Comparison of ENCODE assay signal across 8 cellular contexts in the genomic region with DNA sequence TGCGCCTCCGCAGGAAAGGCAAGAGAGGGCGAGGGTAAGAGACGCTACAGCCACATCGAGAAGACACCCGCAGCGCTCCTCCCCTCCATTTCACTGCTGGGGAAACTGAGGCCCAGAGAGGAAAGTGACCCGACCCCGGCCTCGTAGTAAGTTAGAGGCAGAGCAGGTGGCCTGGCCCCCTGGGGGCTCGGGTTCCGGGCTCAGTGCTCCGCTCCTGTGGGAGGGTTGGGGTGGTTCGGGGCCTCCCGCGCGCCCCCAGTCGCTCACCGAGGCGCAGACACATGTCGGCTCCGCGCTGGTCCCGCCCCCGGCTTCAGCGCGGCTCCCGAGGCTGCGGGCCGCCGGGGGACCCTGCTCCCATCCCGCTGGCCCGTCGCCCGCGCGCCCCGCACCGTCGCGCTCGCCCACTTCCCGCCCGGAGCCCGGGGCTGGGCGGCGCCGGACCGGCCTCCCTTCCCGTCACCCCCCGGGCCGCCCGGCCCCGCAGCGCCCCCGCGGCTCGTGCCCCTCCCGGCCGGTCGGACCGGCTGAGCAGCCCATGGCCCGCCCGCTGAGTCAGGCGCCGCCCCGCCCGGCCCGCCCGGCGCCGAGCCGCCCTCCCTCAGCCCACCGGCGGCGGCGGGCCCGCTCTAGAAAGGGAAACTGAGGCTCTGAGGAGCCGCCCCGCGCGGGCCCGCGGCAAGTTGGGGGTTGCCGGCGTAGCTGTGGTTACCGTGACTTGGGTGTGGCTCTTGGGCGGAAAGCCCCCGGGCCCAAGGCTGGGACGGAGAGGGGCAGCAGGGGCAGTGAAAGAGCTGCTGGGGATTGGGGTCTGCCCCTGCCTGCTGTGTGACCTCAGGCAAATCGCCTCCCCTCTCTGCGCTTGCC. TPM values are rescaled to one million over a fixed set of nuclear protein-coding genes. Genes with fewer than 3 reads are reported as not detected.
DNase-seq lines count a peak whose midpoint lies in the region; ATAC-seq and TF ChIP-seq lines count a peak whose summit lies in the region.

A gene with protein sequence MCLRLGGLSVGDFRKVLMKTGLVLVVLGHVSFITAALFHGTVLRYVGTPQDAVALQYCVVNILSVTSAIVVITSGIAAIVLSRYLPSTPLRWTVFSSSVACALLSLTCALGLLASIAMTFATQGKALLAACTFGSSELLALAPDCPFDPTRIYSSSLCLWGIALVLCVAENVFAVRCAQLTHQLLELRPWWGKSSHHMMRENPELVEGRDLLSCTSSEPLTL (minus strand): TSS at position 434 of the 867 bp plus-strand sequence. CDS start 151 bp downstream, at position 283.

- no peaks in the 10 kb centered on the region for H3K9me3 Mint-ChIP-seq in activated T-helper 1 cell treated with anti-CD3 and anti-CD28 coated beads, Interleukin-12 subunit alpha, Interleukin-12 subunit beta, Interleukin-2, Interleukin-4 antibody, amounts not matched to agents 30 ng/mL and 10 ng/mL and 1 ng/mL, durations not matched to agents 14 hours and 24 hours and 36 hours

- RAD21 ChIA-PET in HCT116 (lab: Charles Lee; ENCODE audit: low non-redundant PET in 1 of 2, low total read pairs in 2 of 2, uncharacterized antibody in 2 of 2, unreplicated experiment in 2 of 2), result no interaction called here

- peak within 1 kb of the TSS; percentile 80 for H3K9ac ChIP-seq in BLaER1
- H3K9ac ChIP-seq in HCT116 (ENCODE audit: low read length), result peak within 1 kb of the TSS; percentile 81

- no peaks in the 10 kb centered on the region for H3K36me3 Mint-ChIP-seq in activated T-helper 1 cell treated with anti-CD3 and anti-CD28 coated beads, Interleukin-12 subunit alpha, Interleukin-12 subunit beta, Interleukin-2, Interleukin-4 antibody, amounts not matched to agents 30 ng/mL and 10 ng/mL and 1 ng/mL, durations not matched to agents 14 hours and 24 hours and 36 hours (ENCODE audit: low read depth)

- BruUV-seq in HCT116 (replicated peaks; lab: Mats Ljungman, UMichigan), result no TSS peak

- TF ChIP-seq POLR2A in HCT116 (IDR thresholded peaks at IDR 0.05; ENCODE audit: borderline replicate concordance, extremely low read depth, insufficient read depth, insufficient read length), result peak; percentile 18

- intact Hi-C loops in HCT116 (cut with micrococcal nuclease), result loop anchor here (10.0 kb wide), 1 partner anchor 154 kb away; no protein-coding TSS in a partner anchor
- intact Hi-C loops in activated T-helper 1 cell treated with anti-CD3 and anti-CD28 coated beads, Interleukin-12 subunit alpha, Interleukin-12 subunit beta, Interleukin-2, Interleukin-4 antibody, amounts not matched to agents 30 ng/mL and 10 ng/mL and 1 ng/mL, durations not matched to agents 14 hours and 24 hours and 36 hours (cut with micrococcal nuclease), result no loop called here
- intact Hi-C loops in cardiac septum (cut with DNase I), result no loop called here
- intact Hi-C loops in posterior vena cava (cut with DNase I), result no loop called here

- no peaks in the 10 kb centered on the region for H3K9me3 ChIP-seq in BLaER1
- H3K9me3 ChIP-seq in HCT116 (ENCODE audit: control insufficient read depth in 1 of 2, insufficient read depth in 1 of 2, low read depth in 1 of 2, low read length in 2 of 2), result no peaks in the 10 kb centered on the region

- no peaks in the 10 kb centered on the region for H3K9me2 ChIP-seq in HCT116 (ENCODE audit: insufficient read depth)

- ATAC-seq in HCT116 (peak; percentile 83), GM19455 (IDR thresholded peaks at IDR 0.05; ENCODE audit: unreplicated experiment) (no peak)

- POLR2A ChIA-PET in HCT116 (lab: Charles Lee), result no interaction called here

- peaks cover 56% of the 10 kb centered on the region for H3K27me3 Mint-ChIP-seq in activated T-helper 1 cell treated with anti-CD3 and anti-CD28 coated beads, Interleukin-12 subunit alpha, Interleukin-12 subunit beta, Interleukin-2, Interleukin-4 antibody, amounts not matched to agents 30 ng/mL and 10 ng/mL and 1 ng/mL, durations not matched to agents 14 hours and 24 hours and 36 hours (ENCODE audit: insufficient read depth)

- no peaks in the 10 kb centered on the region for H4K20me1 ChIP-seq in BLaER1
- H4K20me1 ChIP-seq in HCT116 (ENCODE audit: insufficient read depth), result no peaks in the 10 kb centered on the region

- H3K4me3 Mint-ChIP-seq in activated T-helper 1 cell treated with anti-CD3 and anti-CD28 coated beads, Interleukin-12 subunit alpha, Interleukin-12 subunit beta, Interleukin-2, Interleukin-4 antibody, amounts not matched to agents 30 ng/mL and 10 ng/mL and 1 ng/mL, durations not matched to agents 14 hours and 24 hours and 36 hours, result peak within 1 kb of the TSS; percentile 78

- no peak for TF ChIP-seq CTCF in HCT116 (IDR thresholded peaks at IDR 0.05 in 2 of 3, conservative IDR thresholded peaks at IDR 0.05 in 1 of 3; ENCODE audit: borderline replicate concordance in 1 of 3, insufficient read depth in 1 of 3, low read depth in 2 of 3, low read length in 2 of 3)

- peaks cover 21% of the 10 kb centered on the region for H3K4me1 ChIP-seq in BLaER1
- H3K4me1 ChIP-seq in HCT116 (ENCODE audit: control insufficient read depth in 1 of 2, insufficient read depth in 2 of 2, low read length in 2 of 2), result peaks cover 19 to 32% of the 10 kb centered on the region in 2 experiments; a peak in 3 of 4 replicates

- H2AFZ ChIP-seq in HCT116 (ENCODE audit: low read depth, low read length, poor library complexity, severe bottlenecking), result no peak within 1 kb of the TSS

- H3K27ac ChIP-seq in BLaER1 (peak within 1 kb of the TSS; percentile 74), HCT116 (ENCODE audit: low read depth, low read length) (peak within 1 kb of the TSS; percentile 71)

- H3K4me2 ChIP-seq in BLaER1, result peak within 1 kb of the TSS; percentile 97
- peak within 1 kb of the TSS; percentile 89 for H3K4me2 ChIP-seq in HCT116 (ENCODE audit: low read length)

- H3K4me3 ChIP-seq in BLaER1 (peak within 1 kb of the TSS; percentile 77), HCT116 (replicated peaks in 1 of 2; ENCODE audit: low read depth in 1 of 2, low read length in 2 of 2) (peak within 1 kb of the TSS; percentile 68 to 83)

- CTCF ChIA-PET in HCT116 (lab: Charles Lee), result no interaction called here

- H3K27me3 ChIP-seq in BLaER1 (no peaks in the 10 kb centered on the region), HCT116 (ENCODE audit: insufficient read depth, low read length) (no peaks in the 10 kb centered on the region)

- TF ChIP-seq RAD21 in HCT116 (IDR thresholded peaks at IDR 0.05; ENCODE audit: low read depth), result no peak

- no peaks in the 10 kb centered on the region; the same call in 1 of the 2 replicates for H3K36me3 ChIP-seq in BLaER1
- peaks cover 0 to 8% of the 10 kb centered on the region in 2 experiments; a peak in 2 of 4 replicates for H3K36me3 ChIP-seq in HCT116 (ENCODE audit: control insufficient read depth in 1 of 2, insufficient read depth in 2 of 2, low read length in 2 of 2)

- H3K79me2 ChIP-seq in HCT116 (ENCODE audit: insufficient read depth, low read length), result peaks cover 6% of the 10 kb centered on the region; the same call in 1 of the 2 replicates

- DNase-seq in HCT116 (ENCODE audit: low read depth, low spot score) (no peak), cardiac septum (ENCODE audit: low spot score) (no peak), posterior vena cava (ENCODE audit: low spot score) (no peak), OCI-M1 (lab: John Stamatoyannopoulos, UW) (no peak)
- no peak for DNase-seq in activated T-helper 1 cell treated with anti-CD3 and anti-CD28 coated beads, Interleukin-12 subunit alpha, Interleukin-12 subunit beta, Interleukin-2, Interleukin-4 antibody, amounts not matched to agents 30 ng/mL and 10 ng/mL and 1 ng/mL, durations not matched to agents 14 hours and 24 hours and 36 hours (ENCODE audit: low spot score)
- DNase-seq in activated CD4-positive, alpha-beta T cell treated with anti-CD3 and anti-CD28 coated beads, Interleukin-2, amount 50 U/mL, for 4 hours, result no peak

- H3K4me1 Mint-ChIP-seq in activated T-helper 1 cell treated with anti-CD3 and anti-CD28 coated beads, Interleukin-12 subunit alpha, Interleukin-12 subunit beta, Interleukin-2, Interleukin-4 antibody, amounts not matched to agents 30 ng/mL and 10 ng/mL and 1 ng/mL, durations not matched to agents 14 hours and 24 hours and 36 hours (ENCODE audit: low read depth), result peaks cover 5% of the 10 kb centered on the region

- H3K27ac Mint-ChIP-seq in activated T-helper 1 cell treated with anti-CD3 and anti-CD28 coated beads, Interleukin-12 subunit alpha, Interleukin-12 subunit beta, Interleukin-2, Interleukin-4 antibody, amounts not matched to agents 30 ng/mL and 10 ng/mL and 1 ng/mL, durations not matched to agents 14 hours and 24 hours and 36 hours, result peak within 1 kb of the TSS; percentile 18

TF ChIP-seq in HCT116, 20 proteins besides CTCF, POLR2A, EP300 and RAD21 (continues in another document):
- no peak for TF ChIP-seq CEBPB (IDR thresholded peaks at IDR 0.05; ENCODE audit: low read depth)
- no peak for TF ChIP-seq SRF (IDR thresholded peaks at IDR 0.05; ENCODE audit: low read depth)
- TF ChIP-seq EZH2phosphoT487 (IDR thresholded peaks at IDR 0.05; ENCODE audit: borderline replicate concordance), result no peak
- TF ChIP-seq ZBTB33 (IDR thresholded peaks at IDR 0.05; ENCODE audit: extremely low read depth, insufficient replicate concordance, low read length), result no peak
- no peak for TF ChIP-seq TCF7L2 (IDR thresholded peaks at IDR 0.05; ENCODE audit: borderline replicate concordance, extremely low read depth, insufficient read depth, insufficient read length)
- TF ChIP-seq ELF1 (IDR thresholded peaks at IDR 0.05; ENCODE audit: borderline replicate concordance, low read depth), result no peak
- TF ChIP-seq SP1 (IDR thresholded peaks at IDR 0.05; ENCODE audit: low read depth), result no peak; the same call in 1 of the 2 replicates

RNA-seq across cellular contexts. Expression of the gene that starts here (rescaled TPM):
- 121 TPM for total RNA-seq in HCT116 (2021; ENCODE audit: unreplicated experiment)
- polyA plus RNA-seq in HCT116 (2012), result 169 and 189 TPM in 2 replicates
- total RNA-seq in activated T-helper 1 cell treated with anti-CD3 and anti-CD28 coated beads, Interleukin-12 subunit alpha, Interleukin-12 subunit beta, Interleukin-2, Interleukin-4 antibody, amounts not matched to agents 30 ng/mL and 10 ng/mL and 1 ng/mL, durations not matched to agents 14 hours and 24 hours and 36 hours, result 0.78 and 1.0 TPM in 2 replicates
- total RNA-seq in cardiac septum, result 17.0 TPM
- 10 to 100 TPM; 33.5 to 36.0 TPM for total RNA-seq in posterior vena cava
